10 cellular contexts compared by ENCODE assay signal in genomic region chr11:14577835-14578529, GRCh38. TPM values are rescaled to one million over a fixed set of nuclear protein-coding genes. Genes with fewer than 3 reads are reported as not detected.
DNase-seq lines count a peak whose midpoint lies in the region; ATAC-seq and TF ChIP-seq lines count a peak whose summit lies in the region.
"Had no signal": no experiment of that assay in that cellular context is flagged by ENCODE, and none has a peak within 500 bp of the region (broad histone marks: within the 10 kb centered on the region; RNA-seq: fewer than 3 reads in every experiment).

No MANE protein-coding gene starts in this region.

- H3K27me3 ChIP-seq in CD8-positive, alpha-beta T cell (ENCODE audit: insufficient read depth, low read length), result no peaks in the 10 kb centered on the region
- H3K27me3 ChIP-seq in Karpas-422 (ENCODE audit: low read length) (no peaks in the 10 kb centered on the region), endodermal cell (ENCODE audit: control insufficient read depth, insufficient read depth, low read length, poor library complexity, severe bottlenecking) (peaks cover 23% of the 10 kb centered on the region)
- H3K27me3 ChIP-seq: right atrium auricular region had no signal

- CTCF ChIA-PET in CD8-positive, alpha-beta T cell (lab: Charles Lee), result interaction anchor here (0.7 to 2.0 kb wide), 15 partner anchors 11 to 329 kb away, joined by 3 to 9 read pairs (median 5); partner anchors contain the start of genes PDE3B and PSMA1

- no peaks in the 10 kb centered on the region for H3K9me3 ChIP-seq in CD8-positive, alpha-beta T cell (ENCODE audit: low read length)
- no peaks in the 10 kb centered on the region for H3K9me3 ChIP-seq in Karpas-422 (ENCODE audit: low read length)
- peaks cover 13% of the 10 kb centered on the region for H3K9me3 ChIP-seq in endodermal cell (ENCODE audit: control insufficient read depth, low read length)
- H3K9me3 ChIP-seq: right atrium auricular region had no signal

- H3K4me1 Mint-ChIP-seq in CD8-positive, alpha-beta T cell (ENCODE audit: low read depth), result peaks cover 58% of the 10 kb centered on the region
- H3K4me1 Mint-ChIP-seq in endothelial cell (ENCODE audit: unreplicated experiment), result peaks cover 24% of the 10 kb centered on the region
- H3K4me1 Mint-ChIP-seq in endodermal cell, result peaks cover 10% of the 10 kb centered on the region

- POLR2A ChIA-PET in CD8-positive, alpha-beta T cell (lab: Charles Lee), result interaction anchor here (0.8 to 3.7 kb wide), 19 partner anchors 8 to 193 kb away, joined by 3 to 61 read pairs (median 5); partner anchors contain the start of genes COPB1 and PDE3B

- ATAC-seq in CD8-positive, alpha-beta T cell, result peak; percentile 30
- ATAC-seq in GM21390 (IDR thresholded peaks at IDR 0.05; ENCODE audit: unreplicated experiment), result peak; percentile 11
- no peak for ATAC-seq in GM21423 (IDR thresholded peaks at IDR 0.05; ENCODE audit: unreplicated experiment)

- no peak for TF ChIP-seq CTCF in CD8-positive, alpha-beta T cell (IDR thresholded peaks at IDR 0.05)
- TF ChIP-seq CTCF in endothelial cell (IDR thresholded peaks at IDR 0.05; ENCODE audit: unreplicated experiment), result no peak
- no peak for TF ChIP-seq CTCF in endodermal cell (conservative IDR thresholded peaks at IDR 0.05)

- peaks cover 42% of the 10 kb centered on the region for H3K4me1 ChIP-seq in CD8-positive, alpha-beta T cell (ENCODE audit: insufficient read depth, low read length)
- H3K4me1 ChIP-seq in Karpas-422 (ENCODE audit: low read length) (peaks cover 3% of the 10 kb centered on the region), endodermal cell (ENCODE audit: control insufficient read depth, insufficient read depth, low read length) (no peaks in the 10 kb centered on the region)

- H3K27me3 Mint-ChIP-seq in CD8-positive, alpha-beta T cell (ENCODE audit: low read depth), result no peaks in the 10 kb centered on the region
- peaks cover 3% of the 10 kb centered on the region for H3K27me3 Mint-ChIP-seq in endothelial cell (ENCODE audit: unreplicated experiment)
- H3K27me3 Mint-ChIP-seq in endodermal cell (ENCODE audit: insufficient read depth), result peaks cover 20% of the 10 kb centered on the region

- H3K27ac ChIP-seq in CD8-positive, alpha-beta T cell (ENCODE audit: low read depth, low read length), result peak overlapping the region; percentile 56
- H3K27ac ChIP-seq in Karpas-422 (ENCODE audit: low read length) (no peak overlapping the region), endodermal cell (ENCODE audit: low read depth, low read length) (no peak overlapping the region)
- H3K27ac ChIP-seq: WERI-Rb-1 had no signal

- DNase-seq in CD8-positive, alpha-beta T cell, result peak in 3 of 7 experiments; percentile 17 to 50 (median 18)
- no peak for DNase-seq in Karpas-422
- no peak for DNase-seq in endothelial cell (ENCODE audit: low spot score)
- DNase-seq in endodermal cell, result no peak
- no peak for DNase-seq in NCI-H510A (lab: John Stamatoyannopoulos, UW)
- DNase-seq in effector CD8-positive, alpha-beta T cell (lab: John Stamatoyannopoulos, UW), result no peak
- DNase-seq: WERI-Rb-1 had no signal

- H3K79me2 ChIP-seq in Karpas-422 (ENCODE audit: low read length), result no peaks in the 10 kb centered on the region

- peak overlapping the region; percentile 65; the same call in 1 of the 2 replicates for H2AFZ ChIP-seq in Karpas-422 (ENCODE audit: low read length)

- H3K4me3 Mint-ChIP-seq in CD8-positive, alpha-beta T cell, result peak overlapping the region; percentile 56
- H3K4me3 Mint-ChIP-seq in endothelial cell (ENCODE audit: unreplicated experiment), result no peak overlapping the region
- no peak overlapping the region for H3K4me3 Mint-ChIP-seq in endodermal cell

- H3K9me3 Mint-ChIP-seq in CD8-positive, alpha-beta T cell, result peaks cover 28% of the 10 kb centered on the region
- H3K9me3 Mint-ChIP-seq in endothelial cell (ENCODE audit: unreplicated experiment) (no peaks in the 10 kb centered on the region), endodermal cell (peaks cover 35% of the 10 kb centered on the region)

- no peaks in the 10 kb centered on the region; the same call in 1 of the 2 replicates for H3K9me2 ChIP-seq in Karpas-422 (replicated peaks; ENCODE audit: insufficient read depth, low read length)

- peaks cover 56% of the 10 kb centered on the region for H3K36me3 Mint-ChIP-seq in CD8-positive, alpha-beta T cell
- H3K36me3 Mint-ChIP-seq in endothelial cell (ENCODE audit: low read depth, unreplicated experiment), result peaks cover 3% of the 10 kb centered on the region
- no peaks in the 10 kb centered on the region for H3K36me3 Mint-ChIP-seq in endodermal cell (ENCODE audit: low read depth)

- no peaks in the 10 kb centered on the region for H4K20me1 ChIP-seq in Karpas-422 (ENCODE audit: insufficient read depth, low read depth, low read length)

- no peak overlapping the region for H3K9ac ChIP-seq in Karpas-422 (ENCODE audit: low read length)
- H3K9ac ChIP-seq in endodermal cell (ENCODE audit: extremely low read depth, low read length, poor library complexity, severe bottlenecking), result no peak overlapping the region

- H3K4me2 ChIP-seq in Karpas-422 (ENCODE audit: low read depth, low read length, poor library complexity, severe bottlenecking), result no peak overlapping the region

- intact Hi-C loops in CD8-positive, alpha-beta T cell (cut with DNase I, micrococcal nuclease), result loop anchor here (1.0 to 5.0 kb wide), 9 partner anchors 8 to 314 kb away; partner anchors contain the start of genes CYP2R1 (in 1 of the 2) and PSMA1 (in 1 of the 2)

- no peaks in the 10 kb centered on the region for H3K36me3 ChIP-seq in CD8-positive, alpha-beta T cell (ENCODE audit: insufficient read depth, low read length)
- H3K36me3 ChIP-seq in Karpas-422 (ENCODE audit: insufficient read depth, low read length) (no peaks in the 10 kb centered on the region), endodermal cell (ENCODE audit: control insufficient read depth, insufficient read depth, low read length) (no peaks in the 10 kb centered on the region)
- H3K36me3 ChIP-seq: right atrium auricular region, WERI-Rb-1 had no signal

- H3K27ac Mint-ChIP-seq in CD8-positive, alpha-beta T cell, result peak overlapping the region; percentile 96
- H3K27ac Mint-ChIP-seq in endothelial cell (ENCODE audit: unreplicated experiment) (peak overlapping the region; percentile 76), endodermal cell (no peak overlapping the region)

- 93 to 100% methylated on average over 2 to 4 of the region's 4 CpGs for WGBS in endodermal cell (ENCODE audit: insufficient coverage in 1 of 2, insufficient read length in 1 of 2), 2 experiments

- no peak overlapping the region for H3K4me3 ChIP-seq in CD8-positive, alpha-beta T cell (ENCODE audit: low read depth, low read length)
- H3K4me3 ChIP-seq in Karpas-422 (ENCODE audit: low read length) (no peak overlapping the region), endodermal cell (ENCODE audit: low read length) (no peak overlapping the region)
- H3K4me3 ChIP-seq: right atrium auricular region had no signal

RNA-seq across cellular contexts. Expression of gene PSMA1, which starts 57.8 kb away (rescaled TPM):
- total RNA-seq in CD8-positive, alpha-beta T cell, result 100 to 1,000 TPM; 177 to 193 TPM
- 98.7 and 217 TPM in 2 replicates for total RNA-seq in Karpas-422 (2014; rRNA removed; shearing (Covaris generic); ENCODE audit: low replicate concordance)
- 163 TPM for total RNA-seq in endothelial cell (ENCODE audit: unreplicated experiment)
- total RNA-seq in endodermal cell, result 100 to 1,000 TPM; 171 to 214 TPM
- 208 TPM for polyA plus RNA-seq in endodermal cell (2013, experiment 1 of 2)
- 206 TPM for polyA plus RNA-seq in endodermal cell (2013, experiment 2 of 2)
